18 cellular contexts compared by ENCODE assay signal in the genomic region with DNA sequence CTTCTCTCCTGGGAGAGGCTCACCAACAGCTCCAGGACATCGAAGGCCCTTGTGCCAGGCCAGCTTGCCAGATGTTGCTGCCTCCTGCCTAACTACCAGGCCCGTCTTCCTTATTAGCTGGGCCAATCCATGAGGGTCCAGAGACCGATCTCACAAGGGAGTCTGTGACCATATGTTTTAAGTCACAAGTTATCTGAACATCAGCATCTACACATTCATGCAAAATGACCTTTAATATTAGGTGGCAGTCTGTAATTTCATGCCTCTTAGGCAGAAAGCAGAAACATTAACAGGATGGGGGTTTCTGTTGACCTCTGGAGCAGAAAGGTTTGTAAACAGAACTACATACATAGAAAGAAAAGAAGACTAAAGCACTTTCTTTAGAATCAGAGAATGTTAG.
A peak's percentile ranks its signal among the peaks of the same experiment; 100 is the strongest.
DNase-seq lines count a peak whose midpoint lies in the region; ATAC-seq, FAIRE-seq and TF ChIP-seq lines count a peak whose summit lies in the region.
"Had no signal": no experiment of that assay in that cellular context is flagged by ENCODE, and none has a peak within 500 bp of the region (broad histone marks: within the 10 kb centered on the region; RNA-seq: fewer than 3 reads in every experiment).

No MANE protein-coding gene starts in this region.

- H3K4me1 ChIP-seq in right lobe of liver (no peaks in the 10 kb centered on the region), HepG2 (ENCODE audit: insufficient read depth, low read length) (0 out of 2 replicates have a peak, but pooled peaks cover 5% of the 10 kb centered on the region), neuronal stem cell (ENCODE audit: control insufficient read depth in 2 of 2, insufficient read depth in 1 of 2, low read depth in 1 of 2, low read length in 2 of 2) (peaks cover 0 to 7% of the 10 kb centered on the region in 2 donors), left ventricle myocardium inferior (peaks cover 8% of the 10 kb centered on the region)

- H2BK5ac ChIP-seq in neuronal stem cell (ENCODE audit: low read length): no peak overlapping the region

- ATAC-seq in right lobe of liver (no peak), HepG2 (no peak)

- BruUV-seq in HepG2 (replicated peaks; lab: Mats Ljungman, UMichigan): no TSS peak

- H3K27me3 ChIP-seq in right lobe of liver: no peaks in the 10 kb centered on the region
- H3K27me3 ChIP-seq in HepG2 (ENCODE audit: control insufficient read depth in 1 of 2, insufficient read depth in 2 of 2, low read length in 2 of 2): no peaks in the 10 kb centered on the region
- no peaks in the 10 kb centered on the region for H3K27me3 ChIP-seq in neuronal stem cell (ENCODE audit: control insufficient read depth in 3 of 3, insufficient read depth in 3 of 3, low read depth in 1 of 3, low read length in 3 of 3)
- no peaks in the 10 kb centered on the region for H3K27me3 ChIP-seq in left ventricle myocardium inferior (ENCODE audit: low read depth)
- H3K27me3 ChIP-seq: BLaER1 treated with 17β-estradiol and CSF1 and Interleukin-3, amounts not matched to agents 10 nM and 100 nM; SJSA1 had no signal

- peak overlapping the region; percentile 84 for H3K18ac ChIP-seq in neuronal stem cell (ENCODE audit: low read length)

- H2BK12ac ChIP-seq in neuronal stem cell (ENCODE audit: low read length): no peak overlapping the region

- no peaks in the 10 kb centered on the region for H3K9me3 ChIP-seq in right lobe of liver
- no peaks in the 10 kb centered on the region for H3K9me3 ChIP-seq in HepG2 (ENCODE audit: low read length)
- H3K9me3 ChIP-seq in neuronal stem cell (replicated peaks in 1 of 2; ENCODE audit: control insufficient read depth in 2 of 2, insufficient read depth in 1 of 2, low read depth in 1 of 2, low read length in 2 of 2): no peaks in the 10 kb centered on the region
- no peaks in the 10 kb centered on the region for H3K9me3 ChIP-seq in left ventricle myocardium inferior (replicated peaks)
- H3K9me3 ChIP-seq: BLaER1 treated with 17β-estradiol and CSF1 and Interleukin-3, amounts not matched to agents 10 nM and 100 nM; SJSA1 had no signal

- 73% methylated on average over 3 of the region's 3 CpGs for WGBS in right lobe of liver (ENCODE audit: insufficient coverage, low coverage, low lambda C conversion rate, missing lambda C conversion rate)
- 93% methylated on average over 3 of the region's 3 CpGs for WGBS in HepG2 (ENCODE audit: low lambda C conversion rate)
- no CpG with 5 or more reads among the region's 3 CpGs for WGBS in neuronal stem cell (ENCODE audit: extremely low coverage in 2 of 2, insufficient read length in 2 of 2, insufficient replicate concordance in 1 of 2), 2 donors

- H3K36me3 ChIP-seq in right lobe of liver (peaks cover 0 to 7% (median 3%) of the 10 kb centered on the region in 4 donors), HepG2 (replicated peaks in 1 of 2; ENCODE audit: control insufficient read depth in 1 of 2, insufficient read depth in 2 of 2, low read length in 2 of 2) (peaks cover 24 to 72% of the 10 kb centered on the region in 2 experiments), neuronal stem cell (replicated peaks in 1 of 2; ENCODE audit: control insufficient read depth in 2 of 2, insufficient read depth in 2 of 2, low read length in 2 of 2) (no peaks in the 10 kb centered on the region), left ventricle myocardium inferior (peaks cover 6% of the 10 kb centered on the region)

- TF ChIP-seq POLR2A in right lobe of liver (IDR thresholded peaks at IDR 0.05) (no peak), HepG2 (IDR thresholded peaks at IDR 0.05; ENCODE audit: insufficient read depth in 1 of 2, low read depth in 2 of 2, low read length in 2 of 2) (no peak)

- no peak overlapping the region for H2AK5ac ChIP-seq in neuronal stem cell (ENCODE audit: low read depth, low read length)

- CTCF ChIA-PET in HepG2 (lab: Yijun Ruan, JAX; ENCODE audit: low intra/inter-chr PET ratio, low total read pairs): no interaction called here

- H3K79me1 ChIP-seq in neuronal stem cell (ENCODE audit: low read depth, low read length): no peaks in the 10 kb centered on the region

- no peak overlapping the region for H3K23ac ChIP-seq in neuronal stem cell (ENCODE audit: low read depth, low read length, poor library complexity)

- H4K8ac ChIP-seq in neuronal stem cell (ENCODE audit: low read depth, low read length): no peak overlapping the region

- no peak for TF ChIP-seq RAD21 in HepG2 (CRISPR knock-in tag; IDR thresholded peaks at IDR 0.05)

- intact Hi-C loops in right lobe of liver (cut with DNase I) (no loop called here), HepG2 (cut with micrococcal nuclease; ENCODE audit: unreplicated experiment) (no loop called here), left ventricle myocardium inferior (cut with micrococcal nuclease) (no loop called here)

- H3K4ac ChIP-seq in neuronal stem cell (ENCODE audit: low read length): no peak overlapping the region

- H3K14ac ChIP-seq in neuronal stem cell (ENCODE audit: low read length): no peak overlapping the region

- TF ChIP-seq EP300 in HepG2 (IDR thresholded peaks at IDR 0.05; ENCODE audit: low read depth in 2 of 2, low read length in 2 of 2): no peak
- TF ChIP-seq EP300 in HepG2 (CRISPR knock-in tag; IDR thresholded peaks at IDR 0.05; ENCODE audit: borderline replicate concordance): no peak

- H3K9ac ChIP-seq in HepG2 (ENCODE audit: insufficient read depth, low read depth, low read length) (no peak overlapping the region), neuronal stem cell (ENCODE audit: low read depth, low read length, poor library complexity) (no peak overlapping the region)
- H3K9ac ChIP-seq: BLaER1 treated with 17β-estradiol and CSF1 and Interleukin-3, amounts not matched to agents 10 nM and 100 nM had no signal

- TF ChIP-seq CTCF in right lobe of liver (IDR thresholded peaks at IDR 0.05) (no peak), HepG2 (CRISPR knock-in tag; IDR thresholded peaks at IDR 0.05) (no peak), left ventricle myocardium inferior (IDR thresholded peaks at IDR 0.05; ENCODE audit: borderline replicate concordance) (no peak)

- no peak overlapping the region for H2BK120ac ChIP-seq in neuronal stem cell (ENCODE audit: low read depth, low read length)

- FAIRE-seq in HepG2 (lab: Jason Lieb, UNC): no peak
- FAIRE-seq: GM12891, GM18507 had no signal

- no peak overlapping the region for H4K91ac ChIP-seq in neuronal stem cell (ENCODE audit: low read depth, low read length, poor library complexity)

- H3K4me3 ChIP-seq in right lobe of liver (no peak overlapping the region), HepG2 (replicated peaks in 1 of 3; ENCODE audit: insufficient read depth in 1 of 3, low read depth in 2 of 3, low read length in 3 of 3) (no peak overlapping the region), neuronal stem cell (ENCODE audit: low read length in 2 of 2) (no peak overlapping the region), left ventricle myocardium inferior (no peak overlapping the region)
- H3K4me3 ChIP-seq: BLaER1 treated with 17β-estradiol and CSF1 and Interleukin-3, amounts not matched to agents 10 nM and 100 nM; SJSA1 had no signal

- H2BK15ac ChIP-seq in neuronal stem cell (ENCODE audit: low read length): no peak overlapping the region

- no peak overlapping the region for H3K27ac ChIP-seq in right lobe of liver
- no peak overlapping the region for H3K27ac ChIP-seq in HepG2 (ENCODE audit: extremely low read length, insufficient read depth, low read length)
- peak overlapping the region; percentile 7 for H3K27ac ChIP-seq in caudate nucleus (ENCODE audit: low read depth, low read length)
- no peak overlapping the region for H3K27ac ChIP-seq in neuronal stem cell (replicated peaks; ENCODE audit: low read length)
- H3K27ac ChIP-seq in temporal lobe (ENCODE audit: low read depth, low read length): peak overlapping the region; percentile 14
- no peak overlapping the region for H3K27ac ChIP-seq in left ventricle myocardium inferior (replicated peaks)
- H3K27ac ChIP-seq: BLaER1 treated with 17β-estradiol and CSF1 and Interleukin-3, amounts not matched to agents 10 nM and 100 nM; SJSA1 had no signal

- H2AFZ ChIP-seq in HepG2 (ENCODE audit: low read length) (no peak overlapping the region), neuronal stem cell (ENCODE audit: low read length) (no peak overlapping the region)

- H3K4me2 ChIP-seq in HepG2 (ENCODE audit: low read depth, low read length) (no peak overlapping the region), neuronal stem cell (ENCODE audit: insufficient read depth, low read length, poor library complexity, severe bottlenecking) (no peak overlapping the region)
- H3K4me2 ChIP-seq: BLaER1 treated with 17β-estradiol and CSF1 and Interleukin-3, amounts not matched to agents 10 nM and 100 nM had no signal

- peak in 2 of 3 donors; percentile 0 to 24 for DNase-seq in right lobe of liver
- DNase-seq in HepG2 (ENCODE audit: low spot score): no peak
- no peak for DNase-seq in caudate nucleus (lab: John Stamatoyannopoulos, UW)
- no peak for DNase-seq in neuronal stem cell (ENCODE audit: low spot score)
- DNase-seq in NK-92 treated with Interleukin-12 subunit alpha and Interleukin-12 subunit beta, amount 100 ng/mL, for 24 hours (lab: John Stamatoyannopoulos, UW): no peak
- no peak for DNase-seq in NCI-H128 (lab: John Stamatoyannopoulos, UW; ENCODE audit: unreplicated experiment)
- no peak for DNase-seq in left ventricle myocardium inferior
- DNase-seq: GF-D8, Kasumi-1, NCI-H187 treated with DMSO at 0.1 percent for 48 hours, NCI-H2171, NCI-H446 treated with DMSO at 0.1 percent for 48 hours, NCI-H774 had no signal

- H4K20me1 ChIP-seq in HepG2 (ENCODE audit: insufficient read depth, low read length): peaks cover 44% of the 10 kb centered on the region

- in situ Hi-C loops in HepG2 (cut with HindIII; ENCODE audit: extremely low pct_ligation_motif_present, low pct_unique_long_range_greater_than_20kb): no loop called here

- H3K79me2 ChIP-seq in HepG2 (ENCODE audit: insufficient read depth, low read length): peaks cover 14% of the 10 kb centered on the region

- POLR2A ChIA-PET in HepG2 (lab: Yijun Ruan, JAX): no interaction called here

TF ChIP-seq in HepG2, 621 proteins besides CTCF, POLR2A, EP300 and RAD21:
- no peak for TF ChIP-seq PLRG1 (conservative IDR thresholded peaks at IDR 0.05)

Comparison
In these comparisons a context has a peak if more than half of its experiments do, and no peak if none do; other contexts are left out.
1. DNase-seq: peak in right lobe of liver (2 of 3); none in HepG2 (single experiment), caudate nucleus (0 of 61), neuronal stem cell (single experiment), NK-92 treated with Interleukin-12 subunit alpha and Interleukin-12 subunit beta, amount 100 ng/mL, for 24 hours (single experiment), NCI-H128 (single experiment) and left ventricle myocardium inferior (single experiment).
2. H3K27ac ChIP-seq: peak in caudate nucleus (single experiment) and temporal lobe (single experiment); none in right lobe of liver (0 of 3), HepG2 (single experiment), neuronal stem cell (single experiment) and left ventricle myocardium inferior (single experiment).